In the genomic region with DNA sequence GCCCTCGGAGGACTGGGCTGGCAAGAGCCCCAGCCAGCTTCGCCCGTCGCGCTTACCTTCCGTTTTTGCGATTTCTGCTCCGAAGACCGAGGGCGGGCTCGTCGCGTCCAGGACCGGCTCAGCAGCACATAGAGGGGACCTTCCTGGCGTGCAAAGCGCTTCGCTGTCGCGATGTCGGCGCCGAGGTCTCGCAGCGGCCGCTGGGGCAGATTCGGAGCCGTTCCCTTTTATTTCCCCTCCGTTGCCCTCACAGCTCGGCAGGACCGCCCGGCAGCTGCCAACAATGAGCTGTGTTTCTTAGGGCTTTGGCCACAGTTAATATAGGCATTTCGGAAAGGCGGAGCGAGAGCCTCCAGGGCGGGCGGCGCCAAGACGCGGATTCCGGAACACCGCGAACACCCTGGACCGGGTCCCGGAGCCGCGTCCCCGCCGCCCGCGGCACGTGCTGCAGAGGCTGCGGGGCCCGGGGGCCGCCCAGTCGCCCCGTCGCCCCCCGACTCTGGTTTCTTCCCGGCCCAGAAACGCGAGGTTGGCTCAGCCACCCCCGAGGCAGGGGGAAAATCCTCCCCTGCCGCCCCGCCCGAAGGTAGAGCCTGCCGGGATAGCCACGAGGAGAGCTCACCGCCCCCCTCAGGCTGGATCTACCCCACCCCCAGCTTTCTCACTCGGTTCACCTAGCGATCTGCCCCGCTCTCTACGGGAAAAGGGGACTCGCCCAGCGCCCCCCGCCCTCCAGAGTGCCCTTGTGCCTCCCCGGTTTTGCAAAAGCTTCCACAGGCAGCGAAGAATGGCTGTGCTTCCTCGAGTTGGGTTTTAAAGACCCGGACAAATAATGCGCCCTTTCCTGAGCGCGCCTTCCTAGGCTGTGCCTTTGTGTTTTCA, we compare ENCODE assay signal across 8 cellular contexts. TPM values are rescaled to one million over a fixed set of nuclear protein-coding genes. Genes with fewer than 3 reads are reported as not detected.
A peak's percentile ranks its signal among the peaks of the same experiment; 100 is the strongest.
DNase-seq lines count a peak whose midpoint lies in the region; ATAC-seq, FAIRE-seq and TF ChIP-seq lines count a peak whose summit lies in the region.

Gene CITED2, minus strand, starts transcription at position 292 of the 882 bp plus-strand sequence. CDS start 704 bp downstream, outside the sequence.

- H3K27me3 Mint-ChIP-seq in endodermal cell (ENCODE audit: insufficient read depth) (peaks cover 7% of the 10 kb centered on the region), mesothelial cell of epicardium (ENCODE audit: low read depth) (no peaks in the 10 kb centered on the region)

- H3K9me3 ChIP-seq in NT2/D1 (ENCODE audit: insufficient read depth, low read length): no peaks in the 10 kb centered on the region
- no peaks in the 10 kb centered on the region for H3K9me3 ChIP-seq in endodermal cell (ENCODE audit: control insufficient read depth, low read length)

- H3K9ac ChIP-seq in NT2/D1 (ENCODE audit: insufficient read length, low read depth): peak within 1 kb of the TSS; percentile 92
- peak within 1 kb of the TSS; percentile 95 for H3K9ac ChIP-seq in endodermal cell (ENCODE audit: extremely low read depth, low read length, poor library complexity, severe bottlenecking)

- H3K4me1 ChIP-seq in NT2/D1 (ENCODE audit: insufficient read depth, insufficient read length): no peaks in the 10 kb centered on the region
- H3K4me1 ChIP-seq in endodermal cell (ENCODE audit: control insufficient read depth, insufficient read depth, low read length): peaks cover 20% of the 10 kb centered on the region

- H3K4me3 Mint-ChIP-seq in endodermal cell (peak within 1 kb of the TSS; percentile 100), mesothelial cell of epicardium (peak within 1 kb of the TSS; percentile 98)

- H3K27ac ChIP-seq in endodermal cell (ENCODE audit: low read depth, low read length): peak within 1 kb of the TSS; percentile 97

- TF ChIP-seq CTCF in endodermal cell (conservative IDR thresholded peaks at IDR 0.05) (peak; percentile 32), mesothelial cell of epicardium (IDR thresholded peaks at IDR 0.05; ENCODE audit: unreplicated experiment) (no peak)

- H3K9me3 Mint-ChIP-seq in endodermal cell (no peaks in the 10 kb centered on the region), mesothelial cell of epicardium (no peaks in the 10 kb centered on the region)

- H3K4me1 Mint-ChIP-seq in endodermal cell (peaks cover 40% of the 10 kb centered on the region), mesothelial cell of epicardium (peaks cover 44% of the 10 kb centered on the region)

- H3K36me3 Mint-ChIP-seq in endodermal cell (ENCODE audit: low read depth): peaks cover 19% of the 10 kb centered on the region
- H3K36me3 Mint-ChIP-seq in mesothelial cell of epicardium: peaks cover 6% of the 10 kb centered on the region

- H3K4me3 ChIP-seq in NT2/D1 (ENCODE audit: insufficient read length, low read depth): peak within 1 kb of the TSS; percentile 94
- H3K4me3 ChIP-seq in endodermal cell (ENCODE audit: low read length): peak within 1 kb of the TSS; percentile 97

- DNase-seq in COLO829 (ENCODE audit: low spot score): peak; percentile 75
- peak; percentile 66 for DNase-seq in HTR-8/SVneo (ENCODE audit: insufficient read length, low spot score)
- no peak for DNase-seq in NT2/D1 (ENCODE audit: low read depth, low spot score)
- peak; percentile 82 for DNase-seq in activated CD8-positive, alpha-beta memory T cell treated with anti-CD3 and anti-CD28 coated beads, Interleukin-2, amount 50 U/mL, for 1 hour (ENCODE audit: extremely low read depth)
- DNase-seq in endodermal cell: peak; percentile 97
- peak; percentile 81 to 95 for DNase-seq in mesothelial cell of epicardium (ENCODE audit: low spot score in 2 of 2, unreplicated experiment in 2 of 2)
- peak; percentile 82 for DNase-seq in stimulated activated CD8-positive, alpha-beta memory T cell treated with anti-CD3 and anti-CD28 coated beads, Interleukin-15, amount 100 ng/mL, for 4 hours (ENCODE audit: low read depth in 2 of 2)

- H3K27ac Mint-ChIP-seq in endodermal cell: peak within 1 kb of the TSS; percentile 99
- H3K27ac Mint-ChIP-seq in mesothelial cell of epicardium: peak within 1 kb of the TSS; percentile 99

- no peaks in the 10 kb centered on the region for H3K27me3 ChIP-seq in NT2/D1 (ENCODE audit: insufficient read depth, insufficient read length)
- H3K27me3 ChIP-seq in endodermal cell (ENCODE audit: control insufficient read depth, insufficient read depth, low read length, poor library complexity, severe bottlenecking): no peaks in the 10 kb centered on the region

- peak; percentile 65 for ATAC-seq in GM21367 (IDR thresholded peaks at IDR 0.05; ENCODE audit: unreplicated experiment)

- 0% methylated on average over 47 to 82 of the region's 82 CpGs for WGBS in endodermal cell (ENCODE audit: insufficient coverage in 1 of 2, insufficient read length in 1 of 2), 2 experiments

- FAIRE-seq in HTR-8/SVneo (lab: Jason Lieb, UNC): no peak

- peaks cover 25% of the 10 kb centered on the region for H3K36me3 ChIP-seq in NT2/D1 (ENCODE audit: insufficient read depth, insufficient read length, low read length)
- peaks cover 22% of the 10 kb centered on the region for H3K36me3 ChIP-seq in endodermal cell (ENCODE audit: control insufficient read depth, insufficient read depth, low read length)

RNA-seq across cellular contexts. Expression of gene CITED2, which starts in this region (rescaled TPM):
- total RNA-seq in endodermal cell (100 to 1,000 TPM in 1 of 2 donors, 10 to 100 TPM in 1; 80.2 to 118 TPM), mesothelial cell of epicardium (85.0 to 92.9 TPM (median 91.1 TPM) in 3 replicates)
- 210 TPM for polyA plus RNA-seq in endodermal cell (2013, experiment 1 of 2)
- polyA plus RNA-seq in endodermal cell (2013, experiment 2 of 2): 179 TPM
